8 cellular contexts compared by ENCODE assay signal in genomic region chr1:159008744-159009188, GRCh38. TPM values are rescaled to one million over a fixed set of nuclear protein-coding genes. Genes with fewer than 3 reads are reported as not detected.
DNase-seq lines count a peak whose midpoint lies in the region; ATAC-seq and TF ChIP-seq lines count a peak whose summit lies in the region.

No MANE protein-coding gene starts in this region.

- no peaks in the 10 kb centered on the region for H3K27me3 ChIP-seq in mammary epithelial cell (ENCODE audit: insufficient read depth, low read length)
- no peaks in the 10 kb centered on the region for H3K27me3 ChIP-seq in sigmoid colon

- H3K27ac ChIP-seq in mammary epithelial cell (ENCODE audit: insufficient read depth, low read depth, low read length): no peak overlapping the region
- H3K27ac ChIP-seq in sigmoid colon: peak overlapping the region; percentile 75 to 82 (median 79)

- dilution Hi-C loops in mammary epithelial cell (cut with HindIII; ENCODE audit: low sequenced_read_pairs): no loop called here

- peak; percentile 81 for ATAC-seq in HG02981 (IDR thresholded peaks at IDR 0.05; ENCODE audit: unreplicated experiment)

- H4K20me1 ChIP-seq in mammary epithelial cell (ENCODE audit: insufficient read depth, low read length): no peaks in the 10 kb centered on the region

- 80% methylated on average over 4 of the region's 4 CpGs for WGBS in mammary epithelial cell (ENCODE audit: low coverage, missing lambda C conversion rate)
- WGBS in sigmoid colon, 2 donors: 33 to 71% methylated on average over 4 of the region's 4 CpGs

- peak; percentile 40 for DNase-seq in T follicular helper cell (ENCODE audit: low read depth)
- DNase-seq in mammary epithelial cell: no peak
- DNase-seq in sigmoid colon: no peak
- DNase-seq in amygdala (lab: John Stamatoyannopoulos, UW): no peak
- no peak for DNase-seq in dermis blood vessel endothelial cell
- DNase-seq in NCI-H1048 (lab: John Stamatoyannopoulos, UW): no peak

- H3K9ac ChIP-seq in mammary epithelial cell (ENCODE audit: insufficient read depth, low read length): no peak overlapping the region

- CTCF ChIA-PET in mammary epithelial cell (lab: Charles Lee; ENCODE audit: low non-redundant PET): no interaction called here

- TF ChIP-seq POLR2A in GM18951 (IDR thresholded peaks at IDR 0.05; ENCODE audit: extremely low read depth, insufficient read depth, insufficient read length) (peak; percentile 57), sigmoid colon (IDR thresholded peaks at IDR 0.05) (no peak)

- H3K79me2 ChIP-seq in mammary epithelial cell (ENCODE audit: insufficient read depth, low read length): peaks cover 36% of the 10 kb centered on the region

- H3K4me2 ChIP-seq in mammary epithelial cell (ENCODE audit: insufficient read depth, low read depth, low read length): no peak overlapping the region

- no TSS peak for BruUV-seq in mammary epithelial cell (replicated peaks; lab: Mats Ljungman, UMichigan)

- TF ChIP-seq EP300 in sigmoid colon (IDR thresholded peaks at IDR 0.05): no peak

- peaks cover 18% of the 10 kb centered on the region for H3K4me1 ChIP-seq in mammary epithelial cell (ENCODE audit: insufficient read depth, low read length)
- H3K4me1 ChIP-seq in sigmoid colon: peaks cover 0 to 11% (median 6%) of the 10 kb centered on the region in 4 donors

- no peaks in the 10 kb centered on the region for H3K9me3 ChIP-seq in mammary epithelial cell (replicated peaks; ENCODE audit: insufficient read depth, low read length)
- no peaks in the 10 kb centered on the region for H3K9me3 ChIP-seq in sigmoid colon

- intact Hi-C loops in mammary epithelial cell (cut with micrococcal nuclease) (loop anchor here (1.0 kb wide), 2 partner anchors 8 to 1039 kb away; no protein-coding TSS in a partner anchor), sigmoid colon (cut with DNase I) (loop anchor here (10.0 kb wide), 1 partner anchor 1044 kb away; no protein-coding TSS in a partner anchor)

- in situ Hi-C loops in GM18951 (cut with MboI; ENCODE audit: low sequenced_read_pairs, unreplicated experiment): no loop called here
- in situ Hi-C loops in mammary epithelial cell (cut with MboI; ENCODE audit: low sequenced_read_pairs in 2 of 2): no loop called here

- H2AFZ ChIP-seq in mammary epithelial cell (ENCODE audit: low read depth, low read length): peak overlapping the region; percentile 82

- H3K4me3 ChIP-seq in mammary epithelial cell (replicated peaks in 1 of 3; ENCODE audit: insufficient read depth in 1 of 3, low read depth in 2 of 3, low read length in 3 of 3): no peak overlapping the region
- H3K4me3 ChIP-seq in sigmoid colon: no peak overlapping the region

- H3K36me3 ChIP-seq in mammary epithelial cell (ENCODE audit: insufficient read depth, low read length): no peaks in the 10 kb centered on the region
- no peaks in the 10 kb centered on the region for H3K36me3 ChIP-seq in sigmoid colon

- TF ChIP-seq CTCF in mammary epithelial cell (conservative IDR thresholded peaks at IDR 0.05 in 1 of 2, IDR thresholded peaks at IDR 0.05 in 1 of 2; ENCODE audit: extremely low read depth in 1 of 2, insufficient read depth in 1 of 2, low read depth in 1 of 2, low read length in 2 of 2) (no peak), sigmoid colon (IDR thresholded peaks at IDR 0.05) (no peak)

RNA-seq across cellular contexts. Expression of gene IFI16, which starts 0.9 kb away (rescaled TPM):
- total RNA-seq in mammary epithelial cell: 10 to 100 TPM; 57.0 to 93.4 TPM
- 61.5 TPM for polyA plus RNA-seq in mammary epithelial cell
- polyA minus RNA-seq in mammary epithelial cell: 36.7 TPM
- 10 to 100 TPM; 42.5 to 92.6 (median 60.6) TPM for total RNA-seq in sigmoid colon
- 10 to 100 TPM; 20.1 to 78.4 (median 39.0) TPM for polyA plus RNA-seq in sigmoid colon
- total RNA-seq in dermis blood vessel endothelial cell: 101 and 103 TPM in 2 replicates
